In the genomic region with DNA sequence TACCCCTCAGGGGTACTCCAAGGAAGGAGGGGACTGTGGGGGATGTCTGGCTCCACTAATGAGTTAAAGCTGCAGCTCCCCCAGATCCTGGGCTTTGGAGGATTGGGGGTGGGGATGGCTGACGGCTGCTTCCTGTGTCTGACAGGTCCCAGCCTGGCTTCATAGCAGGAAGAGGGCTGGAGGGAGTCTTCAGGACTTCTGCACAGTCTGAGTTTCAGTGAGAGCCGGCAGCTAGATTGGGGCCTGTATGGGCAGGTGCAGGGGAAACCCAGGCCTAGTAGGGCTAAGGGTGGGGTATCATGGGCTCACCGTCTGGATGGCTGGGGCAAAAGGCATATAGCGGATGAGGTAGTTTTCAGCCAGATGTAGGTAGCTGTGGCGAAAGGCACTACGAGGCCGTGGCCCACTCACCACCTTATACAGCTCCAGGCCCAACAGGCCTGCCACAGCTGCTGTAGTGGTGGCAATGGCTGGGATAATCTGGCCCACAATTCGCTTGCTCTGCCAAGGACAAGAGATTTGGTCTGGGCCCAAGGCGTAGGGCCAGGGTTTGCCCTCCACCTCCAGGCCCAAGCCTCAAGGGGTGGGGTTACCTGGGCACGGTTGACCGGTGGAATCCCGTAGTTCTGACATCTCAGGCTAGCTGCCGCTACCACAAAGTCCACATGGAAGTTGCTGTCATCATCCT, we compare ENCODE assay signal across 12 cellular contexts. TPM values are rescaled to one million over a fixed set of nuclear protein-coding genes. Genes with fewer than 3 reads are reported as not detected.
A peak's percentile ranks its signal among the peaks of the same experiment; 100 is the strongest.
DNase-seq lines count a peak whose midpoint lies in the region; ATAC-seq and TF ChIP-seq lines count a peak whose summit lies in the region.
"Had no signal": no experiment of that assay in that cellular context is flagged by ENCODE, and none has a peak within 500 bp of the region (broad histone marks: within the 10 kb centered on the region; RNA-seq: fewer than 3 reads in every experiment).

No MANE protein-coding gene starts in this region.

- H3K4me1 Mint-ChIP-seq in activated naive CD4-positive, alpha-beta T cell treated with anti-CD3 and anti-CD28 coated beads, Interleukin-2, amount 10 ng/mL, durations not matched to agents 7 days and 5 days = peaks cover 55% of the 10 kb centered on the region
- H3K4me1 Mint-ChIP-seq in WTC11 (peaks cover 35% of the 10 kb centered on the region), glutamatergic neuron (ENCODE audit: low read depth, unreplicated experiment) (peaks cover 11% of the 10 kb centered on the region)

- no peak overlapping the region for H3K4me3 ChIP-seq in tibial nerve
- H3K4me3 ChIP-seq: adrenal gland had no signal

- peaks cover 24% of the 10 kb centered on the region for H3K27me3 Mint-ChIP-seq in activated naive CD4-positive, alpha-beta T cell treated with anti-CD3 and anti-CD28 coated beads, Interleukin-2, amount 10 ng/mL, durations not matched to agents 7 days and 5 days
- H3K27me3 Mint-ChIP-seq in WTC11 (ENCODE audit: low read depth) = peaks cover 17% of the 10 kb centered on the region
- peaks cover 9% of the 10 kb centered on the region for H3K27me3 Mint-ChIP-seq in glutamatergic neuron (ENCODE audit: unreplicated experiment)

- H3K27ac ChIP-seq in layer of hippocampus (ENCODE audit: low read depth, low read length) (peak overlapping the region; percentile 54), tibial nerve (peak overlapping the region; percentile 4 to 93 (median 90))

- H3K27me3 ChIP-seq in layer of hippocampus (ENCODE audit: control insufficient read depth, insufficient read depth, low read length) (no peaks in the 10 kb centered on the region), tibial nerve (no peaks in the 10 kb centered on the region)
- H3K27me3 ChIP-seq: adrenal gland had no signal

- POLR2A ChIA-PET in WTC11 (lab: Charles Lee) = interaction anchor here (1.0 kb wide), 1 partner anchor 31 kb away, joined by 4 read pairs; no protein-coding TSS in a partner anchor

- TF ChIP-seq CTCF in WTC11 (IDR thresholded peaks at IDR 0.05) (no peak), tibial nerve (IDR thresholded peaks at IDR 0.05) (no peak), glutamatergic neuron (IDR thresholded peaks at IDR 0.05; ENCODE audit: partially characterized antibody, unreplicated experiment) (no peak)

- H3K9me3 Mint-ChIP-seq in activated naive CD4-positive, alpha-beta T cell treated with anti-CD3 and anti-CD28 coated beads, Interleukin-2, amount 10 ng/mL, durations not matched to agents 7 days and 5 days = no peaks in the 10 kb centered on the region
- H3K9me3 Mint-ChIP-seq in WTC11 (no peaks in the 10 kb centered on the region), glutamatergic neuron (ENCODE audit: unreplicated experiment) (peaks cover 8% of the 10 kb centered on the region)

- ATAC-seq in WTC11 = no peak
- no peak for ATAC-seq in GM19463 (IDR thresholded peaks at IDR 0.05; ENCODE audit: unreplicated experiment)

- DNase-seq in activated naive CD4-positive, alpha-beta T cell treated with anti-CD3 and anti-CD28 coated beads, Interleukin-2, amount 10 ng/mL, durations not matched to agents 7 days and 5 days = no peak
- DNase-seq in activated naive CD4-positive, alpha-beta T cell treated with anti-CD3 and anti-CD28 coated beads, Interleukin-2, amount 50 U/mL, for 16 hours = no peak
- DNase-seq in WTC11 (ENCODE audit: low spot score) (no peak), tibial nerve (ENCODE audit: low spot score in 2 of 2) (no peak), glutamatergic neuron (no peak)
- DNase-seq in activated effector memory CD4-positive, alpha-beta T cell treated with Interleukin-2 at 50 U/mL for 16 hours = no peak

- no peak for TF ChIP-seq POLR2A in tibial nerve (IDR thresholded peaks at IDR 0.05)

- peak overlapping the region; percentile 55 for H3K27ac Mint-ChIP-seq in activated naive CD4-positive, alpha-beta T cell treated with anti-CD3 and anti-CD28 coated beads, Interleukin-2, amount 10 ng/mL, durations not matched to agents 7 days and 5 days
- H3K27ac Mint-ChIP-seq in WTC11 = peak overlapping the region; percentile 83; the same call in 1 of the 2 replicates
- H3K27ac Mint-ChIP-seq in glutamatergic neuron (ENCODE audit: unreplicated experiment) = no peak overlapping the region

- CTCF ChIA-PET in activated naive CD4-positive, alpha-beta T cell treated with anti-CD3 and anti-CD28 coated beads, Interleukin-2, amount 10 ng/mL, durations not matched to agents 7 days and 5 days (lab: Charles Lee) = interaction anchor here (15.9 kb wide), 1 partner anchor 29 kb away, joined by 225 read pairs; no protein-coding TSS in a partner anchor
- CTCF ChIA-PET in WTC11 (lab: Charles Lee) = interaction anchor here (1.3 to 7.4 kb wide), 4 partner anchors 32 to 136 kb away, joined by 3 to 207 read pairs (median 60); no protein-coding TSS in a partner anchor

- peaks cover 0 to 45% (median 0%) of the 10 kb centered on the region in 3 donors for H3K36me3 ChIP-seq in tibial nerve

- H3K4me3 Mint-ChIP-seq in activated naive CD4-positive, alpha-beta T cell treated with anti-CD3 and anti-CD28 coated beads, Interleukin-2, amount 10 ng/mL, durations not matched to agents 7 days and 5 days = no peak overlapping the region
- H3K4me3 Mint-ChIP-seq in WTC11 (no peak overlapping the region), glutamatergic neuron (ENCODE audit: unreplicated experiment) (no peak overlapping the region)

- H3K4me1 ChIP-seq in tibial nerve = peaks cover 0 to 56% (median 47%) of the 10 kb centered on the region in 4 donors

- H3K36me3 Mint-ChIP-seq in activated naive CD4-positive, alpha-beta T cell treated with anti-CD3 and anti-CD28 coated beads, Interleukin-2, amount 10 ng/mL, durations not matched to agents 7 days and 5 days = peaks cover 38% of the 10 kb centered on the region
- H3K36me3 Mint-ChIP-seq in WTC11 (no peaks in the 10 kb centered on the region), glutamatergic neuron (ENCODE audit: unreplicated experiment) (no peaks in the 10 kb centered on the region)

- TF ChIP-seq EP300 in tibial nerve (IDR thresholded peaks at IDR 0.05) = no peak

- no peaks in the 10 kb centered on the region for H3K9me3 ChIP-seq in tibial nerve
- H3K9me3 ChIP-seq: adrenal gland had no signal

- 74 to 80% methylated on average over 8 to 11 of the region's 13 CpGs for WGBS in tibial nerve, 2 donors

TF ChIP-seq in WTC11, 78 proteins besides CTCF, POLR2A, EP300 and RAD21 (continues in another document):
- TF ChIP-seq RELA (CRISPR knock-in tag; IDR thresholded peaks at IDR 0.05; ENCODE audit: borderline replicate concordance) = no peak
- TF ChIP-seq, protein P1, sequence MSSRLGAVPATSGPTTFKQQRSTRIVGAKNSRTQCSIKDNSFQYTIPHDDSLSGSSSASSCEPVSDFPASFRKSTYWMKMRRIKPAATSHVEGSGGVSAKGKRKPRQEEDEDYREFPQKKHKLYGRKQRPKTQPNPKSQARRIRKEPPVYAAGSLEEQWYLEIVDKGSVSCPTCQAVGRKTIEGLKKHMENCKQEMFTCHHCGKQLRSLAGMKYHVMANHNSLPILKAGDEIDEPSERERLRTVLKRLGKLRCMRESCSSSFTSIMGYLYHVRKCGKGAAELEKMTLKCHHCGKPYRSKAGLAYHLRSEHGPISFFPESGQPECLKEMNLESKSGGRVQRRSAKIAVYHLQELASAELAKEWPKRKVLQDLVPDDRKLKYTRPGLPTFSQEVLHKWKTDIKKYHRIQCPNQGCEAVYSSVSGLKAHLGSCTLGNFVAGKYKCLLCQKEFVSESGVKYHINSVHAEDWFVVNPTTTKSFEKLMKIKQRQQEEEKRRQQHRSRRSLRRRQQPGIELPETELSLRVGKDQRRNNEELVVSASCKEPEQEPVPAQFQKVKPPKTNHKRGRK (CRISPR knock-in tag; IDR thresholded peaks at IDR 0.05; ENCODE audit: borderline replicate concordance) = no peak
- TF ChIP-seq, protein P2, sequence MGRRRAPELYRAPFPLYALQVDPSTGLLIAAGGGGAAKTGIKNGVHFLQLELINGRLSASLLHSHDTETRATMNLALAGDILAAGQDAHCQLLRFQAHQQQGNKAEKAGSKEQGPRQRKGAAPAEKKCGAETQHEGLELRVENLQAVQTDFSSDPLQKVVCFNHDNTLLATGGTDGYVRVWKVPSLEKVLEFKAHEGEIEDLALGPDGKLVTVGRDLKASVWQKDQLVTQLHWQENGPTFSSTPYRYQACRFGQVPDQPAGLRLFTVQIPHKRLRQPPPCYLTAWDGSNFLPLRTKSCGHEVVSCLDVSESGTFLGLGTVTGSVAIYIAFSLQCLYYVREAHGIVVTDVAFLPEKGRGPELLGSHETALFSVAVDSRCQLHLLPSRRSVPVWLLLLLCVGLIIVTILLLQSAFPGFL (CRISPR knock-in tag; IDR thresholded peaks at IDR 0.05; ENCODE audit: borderline replicate concordance) = no peak
- TF ChIP-seq SOX15 (CRISPR knock-in tag; IDR thresholded peaks at IDR 0.05) = no peak
- TF ChIP-seq NFYB (CRISPR knock-in tag; conservative IDR thresholded peaks at IDR 0.05; ENCODE audit: low read depth) = no peak
- no peak for TF ChIP-seq ZNF232 (CRISPR knock-in tag; IDR thresholded peaks at IDR 0.05)

RNA-seq across cellular contexts. Expression of a gene that starts 4.5 kb away (rescaled TPM):
- total RNA-seq in WTC11 (2021) = 1.4 to 2.0 TPM (median 1.5 TPM) in 3 replicates
- total RNA-seq in tibial nerve = 10 to 100 TPM in 1 of 4 donors, 1 to 10 TPM in 2, under 1 TPM in 1; 0.60 to 10.3 (median 8.0) TPM
- 4.2 TPM for total RNA-seq in glutamatergic neuron (ENCODE audit: unreplicated experiment)

RNA-seq across cellular contexts. Expression of a gene that starts 6.2 kb away (rescaled TPM):
- total RNA-seq in WTC11 (2021) (1.2 to 1.9 TPM (median 1.6 TPM) in 3 replicates), tibial nerve (10 to 100 TPM; 47.9 to 68.4 (median 66.9) TPM), glutamatergic neuron (ENCODE audit: unreplicated experiment) (0.54 TPM)

RNA-seq across cellular contexts. Expression of a gene that starts 7.9 kb away (rescaled TPM):
- total RNA-seq in WTC11 (2021) = 0.17 to 0.69 TPM (median 0.39 TPM) in 3 replicates
- 1 to 10 TPM in 2 of 4 donors, not detected in 2; 1.3 to 1.4 TPM for total RNA-seq in tibial nerve
- total RNA-seq in glutamatergic neuron (ENCODE audit: unreplicated experiment) = not detected
- total RNA-seq: fibroblast of lung, mononuclear cell, urinary bladder had no signal

RNA-seq across cellular contexts. Expression of a gene that starts 21.2 kb away (rescaled TPM):
- 29.2 to 32.2 TPM (median 32.2 TPM) in 3 replicates for total RNA-seq in WTC11 (2021)
- total RNA-seq in tibial nerve = 10 to 100 TPM; 43.2 to 77.5 (median 50.7) TPM
- 44.6 TPM for total RNA-seq in glutamatergic neuron (ENCODE audit: unreplicated experiment)

RNA-seq across cellular contexts. Expression of a gene that starts 48.8 kb away (rescaled TPM):
- total RNA-seq in WTC11 (2021) (25.9 to 31.8 TPM (median 29.9 TPM) in 3 replicates), tibial nerve (10 to 100 TPM in 1 of 4 donors, 1 to 10 TPM in 3; 1.5 to 12.2 (median 2.8) TPM), glutamatergic neuron (ENCODE audit: unreplicated experiment) (11.3 TPM)

Comparison
In these comparisons a context has a peak if more than half of its experiments do, and no peak if none do; other contexts are left out.
1. RNA of a gene that starts 6.2 kb away (total RNA-seq): 47.9 to 68.4 TPM in tibial nerve; 1.2 to 1.9 TPM in WTC11 and 0.54 TPM in glutamatergic neuron (single experiment); every median in the first group is over 10 times any median in the second.